In genomic region chr21:39022901-39023693, GRCh38 we compare ENCODE assay signal across 8 cellular contexts.
DNase-seq lines count a peak whose midpoint lies in the region; ATAC-seq and TF ChIP-seq lines count a peak whose summit lies in the region.

No MANE protein-coding gene starts in this region.

- 13 to 18% methylated on average over 28 of the region's 28 CpGs for whole genome bisulfite sequencing in heart right ventricle, 2 donors

- H3K9me3 Mint-ChIP-seq in HFFc6: peaks cover 17% of the 10 kb centered on the region

- H3K27ac Mint-ChIP-seq in HFFc6: no peak overlapping the region; the same call in 1 of the 2 replicates

- H3K4me3 Mint-ChIP-seq in HFFc6: no peak overlapping the region

- H3K9me3 ChIP-seq in heart right ventricle: peaks cover 0 to 18% (median 3%) of the 10 kb centered on the region in 11 donors

- no peaks in the 10 kb centered on the region for H3K36me3 ChIP-seq in heart right ventricle

- H3K27ac ChIP-seq in heart right ventricle: peak overlapping the region; percentile 6 to 87 (median 74)

- intact Hi-C loops in heart right ventricle (cut with DNase I): loop anchor here in 3 of 10 donors (5.0 to 10.0 kb wide), 3 partner anchors 64 to 218 kb away; partner anchors contain the start of gene ETS2 (in 2 of the 3)

- H3K27me3 ChIP-seq in heart right ventricle: no peaks in the 10 kb centered on the region

- peak overlapping the region in 2 of 10 donors; percentile 4 to 6 for H3K4me3 ChIP-seq in heart right ventricle

- DNase-seq in HFFc6: no peak
- peak; percentile 80 to 82 for DNase-seq in heart right ventricle
- DNase-seq in renal cortical epithelial cell (ENCODE audit: low read depth): peak; percentile 97
- DNase-seq in amygdala (lab: John Stamatoyannopoulos, UW): no peak
- DNase-seq in dedifferentiated amniotic fluid mesenchymal stem cell (ENCODE audit: extremely low spot score): no peak

- ATAC-seq in SK-N-SH treated with all-trans-retinoic acid at 6 μM for 48 hours: peak; percentile 81
- ATAC-seq in heart right ventricle: peak; percentile 81 to 95 (median 86)
- no peak for ATAC-seq in GM18870 (IDR thresholded peaks at IDR 0.05; ENCODE audit: unreplicated experiment)
- no peak for ATAC-seq in HG03095 (IDR thresholded peaks at IDR 0.05; ENCODE audit: unreplicated experiment)

- peaks cover 21% of the 10 kb centered on the region for H3K36me3 Mint-ChIP-seq in HFFc6 (ENCODE audit: low read depth)

- peaks cover 11 to 40% (median 34%) of the 10 kb centered on the region in 9 donors for H3K4me1 ChIP-seq in heart right ventricle

- peaks cover 2% of the 10 kb centered on the region for H3K27me3 Mint-ChIP-seq in HFFc6 (ENCODE audit: insufficient read depth)

- TF ChIP-seq CTCF in HFFc6 (IDR thresholded peaks at IDR 0.05) (peak; percentile 14; the same call in 1 of the 2 replicates), heart right ventricle (IDR thresholded peaks at IDR 0.05) (peak in 8 of 9 donors; percentile 14 to 57 (median 32))

- peaks cover 43% of the 10 kb centered on the region for H3K4me1 Mint-ChIP-seq in HFFc6 (ENCODE audit: low read depth)

TF ChIP-seq in SK-N-SH treated with all-trans-retinoic acid at 6 μM for 48 hours, 23 proteins besides CTCF, POLR2A, EP300 and RAD21:
- TF ChIP-seq GLIS3 (CRISPR knock-in tag; IDR thresholded peaks at IDR 0.05): no peak
- 0 out of 2 replicates have a peak, but pooled peaks have one; percentile 24 for TF ChIP-seq SNAI2 (CRISPR knock-in tag; IDR thresholded peaks at IDR 0.05)

Comparison
In these comparisons a context has a peak if more than half of its experiments do, and no peak if none do; other contexts are left out.
1. DNase-seq: peak in heart right ventricle (2 of 2) and renal cortical epithelial cell (single experiment); none in HFFc6 (single experiment), amygdala (0 of 56) and dedifferentiated amniotic fluid mesenchymal stem cell (single experiment).
2. ATAC-seq: peak in SK-N-SH treated with all-trans-retinoic acid at 6 μM for 48 hours (single experiment) and heart right ventricle (8 of 8); none in GM18870 (single experiment) and HG03095 (single experiment).